In genomic region chr1:107965112-107965991, GRCh38 we compare ENCODE assay signal across 8 cellular contexts. TPM values are rescaled to one million over a fixed set of nuclear protein-coding genes. Genes with fewer than 3 reads are reported as not detected.
DNase-seq lines count a peak whose midpoint lies in the region; ATAC-seq and TF ChIP-seq lines count a peak whose summit lies in the region.

A gene with protein sequence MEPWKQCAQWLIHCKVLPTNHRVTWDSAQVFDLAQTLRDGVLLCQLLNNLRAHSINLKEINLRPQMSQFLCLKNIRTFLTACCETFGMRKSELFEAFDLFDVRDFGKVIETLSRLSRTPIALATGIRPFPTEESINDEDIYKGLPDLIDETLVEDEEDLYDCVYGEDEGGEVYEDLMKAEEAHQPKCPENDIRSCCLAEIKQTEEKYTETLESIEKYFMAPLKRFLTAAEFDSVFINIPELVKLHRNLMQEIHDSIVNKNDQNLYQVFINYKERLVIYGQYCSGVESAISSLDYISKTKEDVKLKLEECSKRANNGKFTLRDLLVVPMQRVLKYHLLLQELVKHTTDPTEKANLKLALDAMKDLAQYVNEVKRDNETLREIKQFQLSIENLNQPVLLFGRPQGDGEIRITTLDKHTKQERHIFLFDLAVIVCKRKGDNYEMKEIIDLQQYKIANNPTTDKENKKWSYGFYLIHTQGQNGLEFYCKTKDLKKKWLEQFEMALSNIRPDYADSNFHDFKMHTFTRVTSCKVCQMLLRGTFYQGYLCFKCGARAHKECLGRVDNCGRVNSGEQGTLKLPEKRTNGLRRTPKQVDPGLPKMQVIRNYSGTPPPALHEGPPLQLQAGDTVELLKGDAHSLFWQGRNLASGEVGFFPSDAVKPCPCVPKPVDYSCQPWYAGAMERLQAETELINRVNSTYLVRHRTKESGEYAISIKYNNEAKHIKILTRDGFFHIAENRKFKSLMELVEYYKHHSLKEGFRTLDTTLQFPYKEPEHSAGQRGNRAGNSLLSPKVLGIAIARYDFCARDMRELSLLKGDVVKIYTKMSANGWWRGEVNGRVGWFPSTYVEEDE (minus strand): TSS chr1:107965180. CDS start chr1:107964869, 311 bp downstream.

- peak; percentile 43 for ATAC-seq in GM19372 (IDR thresholded peaks at IDR 0.05; ENCODE audit: low read depth, unreplicated experiment)
- no peak for ATAC-seq in GM21825 (IDR thresholded peaks at IDR 0.05; ENCODE audit: unreplicated experiment)

- DNase-seq in ACHN (peak; percentile 34), NCI-H774 (lab: John Stamatoyannopoulos, UW) (peak; percentile 50), activated T-cell treated with anti-CD3 and anti-CD28 coated beads for 24 hours (ENCODE audit: low read depth) (peak; percentile 57), epithelial cell of esophagus (ENCODE audit: low read depth) (peak; percentile 61), mesenteric fat pad (ENCODE audit: low spot score) (peak; percentile 89)
- peak; percentile 46 for DNase-seq in stimulated activated CD8-positive, alpha-beta memory T cell treated with anti-CD3 and anti-CD28 coated beads, Interleukin-12 subunit alpha, Interleukin-12 subunit beta, amount 100 ng/mL, for 4 hours (ENCODE audit: low read depth)

- no peak for TF ChIP-seq CTCF in epithelial cell of esophagus (IDR thresholded peaks at IDR 0.05; ENCODE audit: insufficient read depth, low read depth, low read length, missing control alignments)

- in situ Hi-C loops in ACHN (cut with HindIII; ENCODE audit: low pct_ligation_motif_present, low pct_unique_long_range_greater_than_20kb, low sequenced_read_pairs): no loop called here

- H3K4me3 ChIP-seq in epithelial cell of esophagus (ENCODE audit: low read length): peak within 1 kb of the TSS; percentile 39

RNA-seq across cellular contexts. Expression of the gene that starts here (rescaled TPM):
- 11.4 TPM for total RNA-seq in mesenteric fat pad

Comparison
In these comparisons a context has a peak if more than half of its experiments do, and no peak if none do; other contexts are left out.
1. DNase-seq: peak in every context shown above with its lines; median percentile 89 in mesenteric fat pad; 61 in epithelial cell of esophagus; 57 in activated T-cell treated with anti-CD3 and anti-CD28 coated beads for 24 hours; 50 in NCI-H774; 46 in stimulated activated CD8-positive, alpha-beta memory T cell treated with anti-CD3 and anti-CD28 coated beads, Interleukin-12 subunit alpha, Interleukin-12 subunit beta, amount 100 ng/mL, for 4 hours; 34 in ACHN.